23 cellular contexts compared by ENCODE assay signal in the genomic region with DNA sequence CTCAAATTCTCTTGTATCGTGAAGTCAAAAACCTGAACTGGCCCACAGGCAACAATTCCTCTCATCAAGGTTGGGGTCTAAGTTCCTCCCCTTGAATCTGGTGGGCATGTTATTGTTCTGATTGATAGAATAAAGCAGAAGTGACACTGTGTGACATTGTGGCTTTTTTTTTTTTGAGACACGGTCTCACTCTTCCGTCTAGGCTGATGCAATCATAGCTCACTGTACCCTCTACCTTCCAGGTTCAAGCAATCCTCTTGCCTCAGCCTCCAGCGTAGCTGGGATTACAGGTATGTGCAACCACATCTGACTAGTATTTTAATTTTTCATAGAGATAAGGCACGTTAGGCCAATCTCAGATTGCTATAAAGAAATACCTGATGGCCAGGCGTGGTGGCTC. TPM values are rescaled to one million over a fixed set of nuclear protein-coding genes. Genes with fewer than 3 reads are reported as not detected.
A peak's percentile ranks its signal among the peaks of the same experiment; 100 is the strongest.
DNase-seq lines count a peak whose midpoint lies in the region; ATAC-seq and TF ChIP-seq lines count a peak whose summit lies in the region.
"Had no signal": no experiment of that assay in that cellular context is flagged by ENCODE, and none has a peak within 500 bp of the region (broad histone marks: within the 10 kb centered on the region; RNA-seq: fewer than 3 reads in every experiment).

No MANE protein-coding gene starts in this region.

- no peak overlapping the region for H3K4me3 ChIP-seq in BLaER1
- no peak overlapping the region for H3K4me3 ChIP-seq in tibial nerve
- H3K4me3 ChIP-seq: left ventricle myocardium inferior, smooth muscle cell, uterus had no signal

- H3K27ac ChIP-seq in BLaER1 (peak overlapping the region; percentile 44), tibial nerve (no peak overlapping the region)
- H3K27ac ChIP-seq: brain microvascular endothelial cell, left ventricle myocardium inferior, uterus had no signal

- H3K36me3 Mint-ChIP-seq in activated B cell treated with CpG ODN at 0.5 μM for 24 hours (ENCODE audit: low read depth): no peaks in the 10 kb centered on the region
- H3K36me3 Mint-ChIP-seq: CD14-positive monocyte had no signal

- H3K9me3 ChIP-seq in BLaER1 (peaks cover 11% of the 10 kb centered on the region; the same call in 1 of the 2 replicates), tibial nerve (peaks cover 0 to 8% (median 0%) of the 10 kb centered on the region in 4 donors)
- H3K9me3 ChIP-seq: SK-N-SH, uterus had no signal

- WGBS in tibial nerve, 2 donors: 82 to 85% methylated on average over 6 of the region's 6 CpGs

- peak overlapping the region; percentile 55 for H3K4me3 Mint-ChIP-seq in activated B cell treated with CpG ODN at 0.5 μM for 24 hours
- H3K4me3 Mint-ChIP-seq: activated T-helper 17 cell treated with anti-CD3 and anti-CD28 coated beads, Interleukin-2, amount 50 U/mL, for 72 hours had no signal

- no peaks in the 10 kb centered on the region for H3K9me3 Mint-ChIP-seq in activated B cell treated with CpG ODN at 0.5 μM for 24 hours
- H3K9me3 Mint-ChIP-seq: activated T-helper 17 cell treated with anti-CD3 and anti-CD28 coated beads, Interleukin-2, amount 50 U/mL, for 72 hours had no signal

- peaks cover 8% of the 10 kb centered on the region for H3K27me3 Mint-ChIP-seq in activated B cell treated with CpG ODN at 0.5 μM for 24 hours
- H3K27me3 Mint-ChIP-seq: activated T-helper 17 cell treated with anti-CD3 and anti-CD28 coated beads, Interleukin-2, amount 50 U/mL, for 72 hours had no signal

- H3K4me1 Mint-ChIP-seq in activated B cell treated with CpG ODN at 0.5 μM for 24 hours: peaks cover 43% of the 10 kb centered on the region

- DNase-seq in NAMALWA (ENCODE audit: low spot score): peak; percentile 58
- DNase-seq in activated B cell treated with CpG ODN at 0.5 μM for 24 hours: no peak
- DNase-seq in GM10248 (ENCODE audit: extremely low spot score): no peak
- DNase-seq in left lobe of liver (ENCODE audit: low spot score): no peak
- DNase-seq in tibial nerve (ENCODE audit: low spot score in 2 of 2): no peak
- DNase-seq: activated CD4-positive, alpha-beta T cell treated with anti-CD3 and anti-CD28 coated beads for 48 hours; brain microvascular endothelial cell; DMS 273 treated with DMSO at 0.1 percent for 48 hours; glutamatergic neuron; left ventricle myocardium inferior; NCI-H1694; NCI-H748 treated with DMSO at 0.1 percent for 48 hours; SK-N-SH; stimulated activated CD4-positive, alpha-beta T cell treated with anti-CD3 and anti-CD28 coated beads, Interleukin-4, amount 100 ng/mL, for 1 hour; substantia nigra; uterus had no signal

- ATAC-seq in activated B cell treated with CpG ODN at 0.5 μM for 24 hours (ENCODE audit: low read depth) (peak; percentile 72), left lobe of liver (no peak)
- ATAC-seq: activated T-helper 17 cell treated with anti-CD3 and anti-CD28 coated beads, Interleukin-2, amount 50 U/mL, for 72 hours had no signal

- CTCF ChIA-PET in activated B cell treated with CpG ODN at 0.5 μM for 24 hours (lab: Charles Lee): interaction anchor here (1.7 kb wide), 1 partner anchor 19 kb away, joined by 8 read pairs; a partner anchor contains a TSS
- CTCF ChIA-PET in GM10248 (lab: Yijun Ruan, JAX): interaction anchor here (0.5 to 2.8 kb wide), 4 partner anchors 19 to 221 kb away, joined by 3 to 19 read pairs (median 4); a partner anchor contains a TSS

- H4K20me1 ChIP-seq in BLaER1: no peaks in the 10 kb centered on the region

- H3K36me3 ChIP-seq in BLaER1 (no peaks in the 10 kb centered on the region), tibial nerve (no peaks in the 10 kb centered on the region)
- H3K36me3 ChIP-seq: brain microvascular endothelial cell, left ventricle myocardium inferior, uterus had no signal

- peak overlapping the region; percentile 79 for H3K27ac Mint-ChIP-seq in activated B cell treated with CpG ODN at 0.5 μM for 24 hours

- H3K4me1 ChIP-seq in BLaER1 (peaks cover 56% of the 10 kb centered on the region), tibial nerve (no peaks in the 10 kb centered on the region)
- H3K4me1 ChIP-seq: left ventricle myocardium inferior, uterus had no signal

- POLR2A ChIA-PET in activated B cell treated with CpG ODN at 0.5 μM for 24 hours (lab: Charles Lee): interaction anchor here (0.6 to 2.7 kb wide), 7 partner anchors 9 to 1328 kb away, joined by 3 to 34 read pairs (median 4); a partner anchor contains a TSS
- POLR2A ChIA-PET in GM10248 (lab: Yijun Ruan, JAX): no interaction called here

- peak overlapping the region; percentile 57; the same call in 1 of the 2 replicates for H3K4me2 ChIP-seq in BLaER1
- H3K4me2 ChIP-seq: SK-N-SH, smooth muscle cell had no signal

- no peaks in the 10 kb centered on the region for H3K27me3 ChIP-seq in BLaER1
- H3K27me3 ChIP-seq in tibial nerve: no peaks in the 10 kb centered on the region
- H3K27me3 ChIP-seq: brain microvascular endothelial cell, uterus had no signal

- no peak for TF ChIP-seq EP300 in tibial nerve (IDR thresholded peaks at IDR 0.05)

- intact Hi-C loops in activated B cell treated with CpG ODN at 0.5 μM for 24 hours (cut with micrococcal nuclease): loop anchor here (1.0 kb wide), 1 partner anchor 8 kb away; a partner anchor contains a TSS

- H3K9ac ChIP-seq in BLaER1: no peak overlapping the region; the same call in 1 of the 2 replicates
- H3K9ac ChIP-seq: SK-N-SH had no signal

- no peak for TF ChIP-seq POLR2A in tibial nerve (IDR thresholded peaks at IDR 0.05)

- no peak for TF ChIP-seq CTCF in activated B cell treated with CpG ODN at 0.5 μM for 24 hours (IDR thresholded peaks at IDR 0.05)
- no peak for TF ChIP-seq CTCF in GM10248 (IDR thresholded peaks at IDR 0.05; ENCODE audit: control extremely low read depth, extremely low read depth, low read depth, missing control alignments)
- TF ChIP-seq CTCF in tibial nerve (IDR thresholded peaks at IDR 0.05): no peak

RNA-seq across cellular contexts. Expression of a gene that starts 8.9 kb away (rescaled TPM):
- total RNA-seq in activated B cell treated with CpG ODN at 0.5 μM for 24 hours: 8.5 and 9.1 TPM in 2 replicates
- 4.8 TPM for total RNA-seq in left lobe of liver
- total RNA-seq in tibial nerve: 10 to 100 TPM; 14.4 to 26.4 (median 20.4) TPM

RNA-seq across cellular contexts. Expression of a gene that starts 19.2 kb away (rescaled TPM):
- total RNA-seq in activated B cell treated with CpG ODN at 0.5 μM for 24 hours (62.6 and 74.3 TPM in 2 replicates), left lobe of liver (28.5 TPM), tibial nerve (10 to 100 TPM; 42.9 to 63.8 (median 53.9) TPM)

RNA-seq across cellular contexts. Expression of a gene that starts 22.4 kb away (rescaled TPM):
- 62.2 and 63.3 TPM in 2 replicates for total RNA-seq in activated B cell treated with CpG ODN at 0.5 μM for 24 hours
- total RNA-seq in left lobe of liver: 24.4 TPM
- total RNA-seq in tibial nerve: 10 to 100 TPM; 12.2 to 41.8 (median 25.0) TPM

RNA-seq across cellular contexts. Expression of a gene that starts 37.0 kb away (rescaled TPM):
- total RNA-seq in activated B cell treated with CpG ODN at 0.5 μM for 24 hours (not detected in 2 replicates), left lobe of liver (not detected), tibial nerve (under 1 TPM in 1 of 4 donors, not detected in 3; 0.42 TPM)
- total RNA-seq: A673, fibroblast of lung, H4, left ventricle myocardium inferior had no signal

RNA-seq across cellular contexts. Expression of a gene that starts 52.6 kb away (rescaled TPM):
- 30.5 and 38.8 TPM in 2 replicates for total RNA-seq in activated B cell treated with CpG ODN at 0.5 μM for 24 hours
- 11.6 TPM for total RNA-seq in left lobe of liver
- 100 to 1,000 TPM in 2 of 4 donors, 10 to 100 TPM in 2; 66.1 to 161 (median 104) TPM for total RNA-seq in tibial nerve
